ENCODE assay signal across 11 cellular contexts in genomic region chr9:7436754-7437153, GRCh38.
"Had no signal": no experiment of that assay in that cellular context is flagged by ENCODE, and none has a peak within 500 bp of the region (broad histone marks: within the 10 kb centered on the region; RNA-seq: fewer than 3 reads in every experiment).

No MANE protein-coding gene starts in this region.

- H3K4me1 ChIP-seq: HAP-1 had no signal

- H3K9ac ChIP-seq: GM23248 had no signal

- H3K9me3 ChIP-seq: HAP-1 had no signal

- H3K27ac ChIP-seq: GM23248 had no signal

- H3K27ac Mint-ChIP-seq: GM23338, H9, HFFc6 had no signal

- H3K4me1 Mint-ChIP-seq: GM23338, H9 had no signal

- H3K36me3 ChIP-seq: HAP-1 had no signal

- H2AFZ ChIP-seq: GM23248, GM23338 had no signal

- ATAC-seq: GM23338, HCT116 had no signal

- H3K4me3 Mint-ChIP-seq: GM23338, H9, HFFc6 had no signal

- H3K4me3 ChIP-seq: GM23248, GM23338, HAP-1 had no signal

- FAIRE-seq: H1, H54 had no signal

- H3K4me2 ChIP-seq: GM23338 had no signal

- DNase-seq: GM23248, GOT3, H7, H9, HCEC 1CT, HFFc6 had no signal
